10 cellular contexts compared by ENCODE assay signal in the genomic region with DNA sequence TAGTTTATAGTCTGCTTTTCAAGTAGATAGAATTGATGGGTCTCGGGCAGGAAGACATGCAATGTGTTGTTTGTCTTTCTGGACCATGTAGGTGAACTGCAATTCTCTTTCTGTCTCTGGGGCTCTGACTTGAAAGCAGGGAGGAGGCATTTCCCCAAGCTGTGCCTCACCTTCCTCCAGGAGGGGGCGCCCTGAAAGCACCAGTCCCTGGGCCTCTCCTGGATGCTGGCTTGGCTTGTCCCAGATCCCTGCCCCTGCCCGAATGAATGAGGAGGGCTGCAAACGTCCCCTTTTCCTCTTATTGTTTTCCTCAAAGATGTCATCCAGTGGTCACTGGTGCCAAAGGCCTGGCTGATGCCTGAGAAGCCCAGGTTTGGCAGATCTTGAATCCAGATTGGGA.
DNase-seq lines count a peak whose midpoint lies in the region; ATAC-seq and TF ChIP-seq lines count a peak whose summit lies in the region.
"Had no signal": no experiment of that assay in that cellular context is flagged by ENCODE, and none has a peak within 500 bp of the region (broad histone marks: within the 10 kb centered on the region; RNA-seq: fewer than 3 reads in every experiment).

No MANE protein-coding gene starts in this region.

- H3K36me3 Mint-ChIP-seq in neural crest cell (ENCODE audit: low read depth), result no peaks in the 10 kb centered on the region
- H3K36me3 Mint-ChIP-seq: CD14-positive monocyte had no signal

- DNase-seq in NCI-H82 (lab: John Stamatoyannopoulos, UW), result peak; percentile 58
- DNase-seq in NCI-H82 treated with DMSO at 0.1 percent for 48 hours (lab: John Stamatoyannopoulos, UW; ENCODE audit: unreplicated experiment), result no peak
- peak; percentile 16 for DNase-seq in Jurkat, Clone E6-1 (ENCODE audit: low read depth, low spot score)
- peak; percentile 13 for DNase-seq in brain microvascular endothelial cell
- peak; percentile 26 for DNase-seq in neural crest cell (ENCODE audit: low read depth, low spot score)
- DNase-seq in suprapubic skin (ENCODE audit: low spot score in 2 of 2), result no peak
- DNase-seq: KG1 had no signal

- peak; percentile 63 for TF ChIP-seq CTCF in brain microvascular endothelial cell (IDR thresholded peaks at IDR 0.05; ENCODE audit: low read depth, low read length, missing control alignments)
- peak; percentile 46 for TF ChIP-seq CTCF in neural crest cell (conservative IDR thresholded peaks at IDR 0.05)
- no peak for TF ChIP-seq CTCF in suprapubic skin (IDR thresholded peaks at IDR 0.05)

- no peak for TF ChIP-seq POLR2A in suprapubic skin (IDR thresholded peaks at IDR 0.05)

- 32% methylated on average over 4 of the region's 4 CpGs for WGBS in suprapubic skin

- H3K4me1 Mint-ChIP-seq in neural crest cell, result peaks cover 6% of the 10 kb centered on the region

- H3K27ac ChIP-seq in brain microvascular endothelial cell (no peak overlapping the region), suprapubic skin (no peak overlapping the region)

- in situ Hi-C loops in brain microvascular endothelial cell (cut with HindIII; ENCODE audit: low pct_ligation_motif_present, low sequenced_read_pairs), result no loop called here

- no peak overlapping the region for H3K4me3 ChIP-seq in Jurkat, Clone E6-1 (ENCODE audit: low read length)
- H3K4me3 ChIP-seq in brain microvascular endothelial cell (ENCODE audit: low read depth, low read length) (no peak overlapping the region), suprapubic skin (no peak overlapping the region)

- ATAC-seq in GM21447 (IDR thresholded peaks at IDR 0.05; ENCODE audit: unreplicated experiment), result no peak
- ATAC-seq in HG03095 (IDR thresholded peaks at IDR 0.05; ENCODE audit: unreplicated experiment), result no peak

- H3K27me3 ChIP-seq in brain microvascular endothelial cell (replicated peaks), result no peaks in the 10 kb centered on the region
- no peaks in the 10 kb centered on the region for H3K27me3 ChIP-seq in suprapubic skin

- H3K36me3 ChIP-seq in brain microvascular endothelial cell (replicated peaks), result no peaks in the 10 kb centered on the region
- no peaks in the 10 kb centered on the region for H3K36me3 ChIP-seq in suprapubic skin

- H3K4me1 ChIP-seq in suprapubic skin, result peaks cover 11% of the 10 kb centered on the region

- no peaks in the 10 kb centered on the region for H3K9me3 ChIP-seq in suprapubic skin

- H3K4me3 Mint-ChIP-seq in neural crest cell, result no peak overlapping the region
- H3K4me3 Mint-ChIP-seq: CD14-positive monocyte had no signal

- no peaks in the 10 kb centered on the region for H3K27me3 Mint-ChIP-seq in neural crest cell (ENCODE audit: low read depth)

- no peaks in the 10 kb centered on the region for H3K9me3 Mint-ChIP-seq in neural crest cell

- H3K27ac Mint-ChIP-seq in neural crest cell (ENCODE audit: unreplicated experiment), result no peak overlapping the region
- H3K27ac Mint-ChIP-seq: CD14-positive monocyte had no signal

- no peak for TF ChIP-seq EP300 in suprapubic skin (IDR thresholded peaks at IDR 0.05)

Comparison
In these comparisons a context has a peak if more than half of its experiments do, and no peak if none do; other contexts are left out.
1. DNase-seq: peak in NCI-H82 (single experiment), Jurkat, Clone E6-1 (single experiment), brain microvascular endothelial cell (single experiment) and neural crest cell (single experiment); none in NCI-H82 treated with DMSO at 0.1 percent for 48 hours (single experiment) and suprapubic skin (0 of 2).
2. CTCF ChIP-seq: peak in brain microvascular endothelial cell (single experiment) and neural crest cell (single experiment); none in suprapubic skin (0 of 2).